Comparison of ENCODE assay signal across 17 cellular contexts in genomic region chr17:34850964-34851363, GRCh38.
DNase-seq lines count a peak whose midpoint lies in the region; ATAC-seq and TF ChIP-seq lines count a peak whose summit lies in the region.
"Had no signal": no experiment of that assay in that cellular context is flagged by ENCODE, and none has a peak within 500 bp of the region (broad histone marks: within the 10 kb centered on the region; RNA-seq: fewer than 3 reads in every experiment).

No MANE protein-coding gene starts in this region.

- H2BK5ac ChIP-seq in mesendoderm (ENCODE audit: low read length): no peak overlapping the region

- H3K79me2 ChIP-seq in mesendoderm (ENCODE audit: control insufficient read depth, insufficient read depth, low read length): no peaks in the 10 kb centered on the region

- H4K5ac ChIP-seq in mesendoderm (ENCODE audit: low read length): no peak overlapping the region

- H3K27me3 ChIP-seq in endodermal cell (ENCODE audit: control insufficient read depth, insufficient read depth, low read length, poor library complexity, severe bottlenecking) (no peaks in the 10 kb centered on the region), mesendoderm (ENCODE audit: insufficient read depth, low read length, poor library complexity) (no peaks in the 10 kb centered on the region), lower lobe of right lung (ENCODE audit: low read depth) (no peaks in the 10 kb centered on the region)
- H3K27me3 ChIP-seq: BLaER1 had no signal

- no peak overlapping the region for H2BK15ac ChIP-seq in mesendoderm (replicated peaks; ENCODE audit: low read depth)

- H4K8ac ChIP-seq in mesendoderm (ENCODE audit: low read depth, low read length): no peak overlapping the region

- peaks cover 6% of the 10 kb centered on the region for H3K4me1 Mint-ChIP-seq in endodermal cell
- H3K4me1 Mint-ChIP-seq: B cell had no signal

- no peaks in the 10 kb centered on the region for H3K9me3 Mint-ChIP-seq in endodermal cell
- H3K9me3 Mint-ChIP-seq: CD4-positive, CD25-positive, alpha-beta regulatory T cell; CD8-positive, alpha-beta T cell; H9 had no signal

- TF ChIP-seq CTCF in endodermal cell (conservative IDR thresholded peaks at IDR 0.05) (no peak), lower lobe of right lung (IDR thresholded peaks at IDR 0.05) (no peak)

- H3K27ac ChIP-seq in endodermal cell (ENCODE audit: low read depth, low read length) (no peak overlapping the region), mesendoderm (ENCODE audit: low read depth, low read length) (no peak overlapping the region), lower lobe of right lung (no peak overlapping the region)
- H3K27ac ChIP-seq: 22Rv1, BLaER1, C4-2B had no signal

- intact Hi-C loops in lower lobe of right lung (cut with DNase I): no loop called here

- H3K4ac ChIP-seq in mesendoderm (ENCODE audit: low read depth, low read length): no peak overlapping the region

- H3K18ac ChIP-seq in mesendoderm (ENCODE audit: low read length): no peak overlapping the region

- no peak overlapping the region for H3K4me3 Mint-ChIP-seq in endodermal cell
- H3K4me3 Mint-ChIP-seq: B cell; CD4-positive, CD25-positive, alpha-beta regulatory T cell; CD8-positive, alpha-beta T cell; H9 had no signal

- H3K23ac ChIP-seq in mesendoderm (ENCODE audit: low read length): no peak overlapping the region

- 83% methylated on average over 3 of the region's 3 CpGs; no CpG with 5 or more reads in 1 of the 2 experiments for WGBS in endodermal cell (ENCODE audit: insufficient coverage in 1 of 2, insufficient read length in 1 of 2), 2 experiments
- WGBS in mesendoderm (ENCODE audit: extremely low coverage, insufficient coverage, low lambda C conversion rate): no CpG with 5 or more reads among the region's 3 CpGs

- H3K79me1 ChIP-seq in mesendoderm (ENCODE audit: low read length): no peaks in the 10 kb centered on the region

- H3K9ac ChIP-seq in endodermal cell (ENCODE audit: extremely low read depth, low read length, poor library complexity, severe bottlenecking): no peak overlapping the region
- no peak overlapping the region for H3K9ac ChIP-seq in mesendoderm (ENCODE audit: low read length)
- H3K9ac ChIP-seq: BLaER1 had no signal

- no peak overlapping the region for H3K4me2 ChIP-seq in mesendoderm (ENCODE audit: low read length)
- H3K4me2 ChIP-seq: BLaER1 had no signal

- H3K4me3 ChIP-seq in endodermal cell (ENCODE audit: low read length) (no peak overlapping the region), mesendoderm (ENCODE audit: low read length) (no peak overlapping the region), lower lobe of right lung (no peak overlapping the region)
- H3K4me3 ChIP-seq: BLaER1 had no signal

- no peak overlapping the region for H2AK5ac ChIP-seq in mesendoderm (ENCODE audit: low read length)

- peaks cover 6% of the 10 kb centered on the region for H3K27me3 Mint-ChIP-seq in endodermal cell (ENCODE audit: insufficient read depth)

- ATAC-seq in HG03442 (IDR thresholded peaks at IDR 0.05; ENCODE audit: unreplicated experiment): no peak
- ATAC-seq in lower lobe of right lung: no peak
- ATAC-seq: CD8-positive, alpha-beta T cell; HCT116 had no signal

- DNase-seq in activated effector memory CD4-positive, alpha-beta T cell treated with anti-CD3 and anti-CD28 coated beads, Interleukin-2, amount 50 U/mL, for 16 hours: peak; percentile 24
- DNase-seq in activated effector memory CD4-positive, alpha-beta T cell treated with Interleukin-2 at 50 U/mL for 16 hours: no peak
- DNase-seq in endodermal cell (peak; percentile 72), mesendoderm (peak; percentile 60), lower lobe of right lung (no peak)
- DNase-seq: Caco-2; CD4-positive, CD25-positive, alpha-beta regulatory T cell; CD8-positive, alpha-beta T cell; DMS153; DND-41; H9 had no signal

- no peaks in the 10 kb centered on the region for H3K9me3 ChIP-seq in endodermal cell (ENCODE audit: control insufficient read depth, low read length)
- H3K9me3 ChIP-seq in lower lobe of right lung: no peaks in the 10 kb centered on the region
- H3K9me3 ChIP-seq: BLaER1, Caco-2 had no signal

- H3K36me3 ChIP-seq in endodermal cell (ENCODE audit: control insufficient read depth, insufficient read depth, low read length) (no peaks in the 10 kb centered on the region), mesendoderm (ENCODE audit: control insufficient read depth, insufficient read depth, low read length) (no peaks in the 10 kb centered on the region), lower lobe of right lung (no peaks in the 10 kb centered on the region)
- H3K36me3 ChIP-seq: BLaER1 had no signal

- no peak overlapping the region for H2BK120ac ChIP-seq in mesendoderm (ENCODE audit: low read depth, low read length)

- H3K4me1 ChIP-seq in endodermal cell (ENCODE audit: control insufficient read depth, insufficient read depth, low read length) (no peaks in the 10 kb centered on the region), mesendoderm (ENCODE audit: control insufficient read depth, low read depth, low read length) (no peaks in the 10 kb centered on the region), lower lobe of right lung (no peaks in the 10 kb centered on the region)
- H3K4me1 ChIP-seq: BLaER1, Caco-2 had no signal

- H3K36me3 Mint-ChIP-seq in endodermal cell (ENCODE audit: low read depth): no peaks in the 10 kb centered on the region
- H3K36me3 Mint-ChIP-seq: CD4-positive, CD25-positive, alpha-beta regulatory T cell; CD8-positive, alpha-beta T cell had no signal

- H3K56ac ChIP-seq in mesendoderm (ENCODE audit: low read length): no peak overlapping the region

- H3K27ac Mint-ChIP-seq in endodermal cell: no peak overlapping the region
- H3K27ac Mint-ChIP-seq: B cell; CD8-positive, alpha-beta T cell had no signal

Comparison
In these comparisons a context has a peak if more than half of its experiments do, and no peak if none do; other contexts are left out.
1. DNase-seq: peak in activated effector memory CD4-positive, alpha-beta T cell treated with anti-CD3 and anti-CD28 coated beads, Interleukin-2, amount 50 U/mL, for 16 hours (single experiment), endodermal cell (single experiment) and mesendoderm (single experiment); none in activated effector memory CD4-positive, alpha-beta T cell treated with Interleukin-2 at 50 U/mL for 16 hours (single experiment) and lower lobe of right lung (single experiment).